ENCODE assay signal across 1 cellular context in the genomic region with DNA sequence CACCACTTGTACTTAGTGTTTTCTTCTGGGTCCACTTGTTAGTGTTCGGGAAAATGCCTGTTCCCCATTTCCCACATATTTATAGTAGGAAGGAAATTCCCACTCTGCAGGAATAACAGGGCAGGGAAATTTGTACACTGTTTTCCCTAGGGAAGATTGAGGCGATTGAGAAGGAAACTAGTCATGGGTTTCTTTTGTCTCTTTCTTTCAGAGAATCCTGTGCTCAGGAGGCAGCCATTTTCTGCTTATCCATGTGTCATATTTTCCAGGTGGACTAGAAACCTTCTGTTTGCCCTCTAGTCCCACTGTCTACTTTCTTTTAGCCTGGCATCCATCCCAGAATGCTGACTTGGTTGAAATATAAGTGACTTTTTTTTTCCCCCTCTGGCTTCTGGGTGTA.
TF ChIP-seq lines count a peak whose summit lies in the region.

No MANE protein-coding gene starts in this region.

TF ChIP-seq in endothelial cell of umbilical vein, 7 proteins besides CTCF, POLR2A, EP300 and RAD21:
- TF ChIP-seq GATA2 (IDR thresholded peaks at IDR 0.05; ENCODE audit: insufficient read depth, insufficient read length, low read depth, low read length) (no peak), EZH2 (IDR thresholded peaks at IDR 0.05; ENCODE audit: borderline replicate concordance, low read depth, low read length, severe bottlenecking) (no peak), JUN (IDR thresholded peaks at IDR 0.05; ENCODE audit: borderline replicate concordance, insufficient read depth, insufficient read length, low read depth) (no peak)
TF ChIP-seq in endothelial cell of umbilical vein: peak in this region for 0.
